19 cellular contexts compared by ENCODE assay signal in the genomic region with DNA sequence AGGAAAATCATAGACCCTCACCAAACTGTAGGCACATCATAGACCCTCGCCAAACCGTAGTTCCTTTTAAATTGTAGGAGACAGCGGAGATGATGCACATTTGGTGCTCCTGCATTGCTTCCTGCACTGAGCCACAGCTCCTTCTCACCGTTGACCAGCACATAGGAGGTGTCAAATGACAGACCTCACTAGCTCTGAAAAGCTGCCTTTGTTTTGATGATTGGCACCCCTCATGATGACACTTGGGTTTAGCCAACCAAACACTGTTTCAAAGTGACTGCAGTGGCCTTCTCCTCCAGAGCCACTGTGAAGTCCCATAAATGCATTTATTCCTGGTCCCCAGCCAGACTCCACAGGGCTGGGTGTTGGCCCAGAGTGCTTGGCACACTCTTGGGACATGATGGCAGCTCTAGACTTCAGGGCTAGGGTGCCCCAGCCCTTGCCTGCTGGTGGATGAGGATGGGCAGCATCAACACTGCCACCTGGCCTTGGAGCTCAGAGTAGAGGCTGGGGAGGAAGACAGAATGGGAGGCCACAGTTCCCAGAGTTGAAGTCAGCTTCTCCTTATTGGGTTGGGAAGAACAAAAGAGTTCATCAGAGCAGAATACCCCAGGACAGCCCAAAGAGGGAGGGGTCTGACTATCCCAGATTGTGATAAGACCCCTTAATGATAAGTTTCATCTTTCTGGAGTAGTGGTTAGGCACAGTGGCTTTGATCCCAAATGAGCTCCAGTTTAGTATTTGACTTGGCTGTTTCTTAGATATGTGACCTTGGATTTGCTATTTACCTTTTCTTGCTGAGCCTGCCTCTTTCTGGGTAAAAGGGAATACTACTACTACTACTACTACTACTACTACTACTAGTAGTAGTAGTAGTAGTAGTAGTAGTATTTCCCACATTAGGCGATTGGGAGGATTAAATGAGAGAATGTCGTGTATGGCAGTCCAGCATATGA.
DNase-seq lines count a peak whose midpoint lies in the region; ATAC-seq and TF ChIP-seq lines count a peak whose summit lies in the region.
"Had no signal": no experiment of that assay in that cellular context is flagged by ENCODE, and none has a peak within 500 bp of the region (broad histone marks: within the 10 kb centered on the region; RNA-seq: fewer than 3 reads in every experiment).

No MANE protein-coding gene starts in this region.

- H3K9me3 Mint-ChIP-seq in WTC11: peaks cover 6% of the 10 kb centered on the region; the same call in 1 of the 2 replicates
- peaks cover 0 to 2% (median 0%) of the 10 kb centered on the region in 11 donors for H3K9me3 Mint-ChIP-seq in naive thymus-derived CD4-positive, alpha-beta T cell
- H3K9me3 Mint-ChIP-seq: CD4-positive, alpha-beta memory T cell; T-helper 1 cell treated with Interleukin-12 subunit alpha and Interleukin-12 subunit beta and Interleukin-4 antibody, amounts not matched to agents 30 μg/mL and 1 μg/mL, for 36 hours had no signal

- no peaks in the 10 kb centered on the region for H3K4me1 ChIP-seq in naive thymus-derived CD4-positive, alpha-beta T cell (ENCODE audit: control insufficient read depth in 2 of 2, insufficient read depth in 2 of 2, low read length in 2 of 2)
- H3K4me1 ChIP-seq in aorta (ENCODE audit: control insufficient read depth in 1 of 2, insufficient read depth in 2 of 2, low read length in 2 of 2): no peaks in the 10 kb centered on the region
- H3K4me1 ChIP-seq: BLaER1, SJCRH30 had no signal

- CTCF ChIA-PET in WTC11 (lab: Charles Lee): no interaction called here
- CTCF ChIA-PET in naive thymus-derived CD4-positive, alpha-beta T cell (lab: Charles Lee): no interaction called here

- intact Hi-C loops in naive thymus-derived CD4-positive, alpha-beta T cell (cut with micrococcal nuclease): no loop called here
- intact Hi-C loops in aorta (cut with DNase I): no loop called here

- H3K27ac Mint-ChIP-seq in WTC11: no peak overlapping the region
- peak overlapping the region in 1 of 9 donors; percentile 39 for H3K27ac Mint-ChIP-seq in naive thymus-derived CD4-positive, alpha-beta T cell
- H3K27ac Mint-ChIP-seq: T-helper 1 cell treated with Interleukin-12 subunit alpha and Interleukin-12 subunit beta and Interleukin-4 antibody, amounts not matched to agents 30 μg/mL and 1 μg/mL, for 36 hours had no signal

- H3K27me3 Mint-ChIP-seq in WTC11 (ENCODE audit: low read depth): no peaks in the 10 kb centered on the region
- no peaks in the 10 kb centered on the region for H3K27me3 Mint-ChIP-seq in naive thymus-derived CD4-positive, alpha-beta T cell
- H3K27me3 Mint-ChIP-seq: CD4-positive, alpha-beta memory T cell had no signal

- H3K4me3 Mint-ChIP-seq in WTC11: no peak overlapping the region
- H3K4me3 Mint-ChIP-seq in naive thymus-derived CD4-positive, alpha-beta T cell: peak overlapping the region in 1 of 10 donors; percentile 40
- H3K4me3 Mint-ChIP-seq: CD4-positive, alpha-beta memory T cell; T-helper 1 cell treated with Interleukin-12 subunit alpha and Interleukin-12 subunit beta and Interleukin-4 antibody, amounts not matched to agents 30 μg/mL and 1 μg/mL, for 36 hours had no signal

- H3K27me3 ChIP-seq in naive thymus-derived CD4-positive, alpha-beta T cell (ENCODE audit: control insufficient read depth in 2 of 2, insufficient read depth in 2 of 2, low read length in 2 of 2): no peaks in the 10 kb centered on the region
- H3K27me3 ChIP-seq in aorta (ENCODE audit: control insufficient read depth in 1 of 2, insufficient read depth in 2 of 2, low read length in 1 of 2): no peaks in the 10 kb centered on the region
- H3K27me3 ChIP-seq: BLaER1, SJCRH30 had no signal

- H3K36me3 Mint-ChIP-seq in WTC11: no peaks in the 10 kb centered on the region
- no peaks in the 10 kb centered on the region for H3K36me3 Mint-ChIP-seq in naive thymus-derived CD4-positive, alpha-beta T cell
- H3K36me3 Mint-ChIP-seq: CD4-positive, alpha-beta memory T cell had no signal

- H3K4me1 Mint-ChIP-seq in WTC11: peaks cover 7% of the 10 kb centered on the region; the same call in 1 of the 2 replicates
- peaks cover 0 to 13% (median 0%) of the 10 kb centered on the region in 7 donors for H3K4me1 Mint-ChIP-seq in naive thymus-derived CD4-positive, alpha-beta T cell

- H3K27ac ChIP-seq in naive thymus-derived CD4-positive, alpha-beta T cell (ENCODE audit: low read depth, low read length): no peak overlapping the region
- no peak overlapping the region for H3K27ac ChIP-seq in aorta (ENCODE audit: low read depth in 1 of 2, low read length in 2 of 2)
- H3K27ac ChIP-seq: BLaER1, SJCRH30 had no signal

- H3K36me3 ChIP-seq in naive thymus-derived CD4-positive, alpha-beta T cell (ENCODE audit: control insufficient read depth in 2 of 3, insufficient read depth in 3 of 3, low read length in 3 of 3): no peaks in the 10 kb centered on the region
- no peaks in the 10 kb centered on the region for H3K36me3 ChIP-seq in aorta (ENCODE audit: control insufficient read depth in 1 of 2, insufficient read depth in 2 of 2, low read length in 1 of 2)
- H3K36me3 ChIP-seq: BLaER1, SJCRH30 had no signal

- no peaks in the 10 kb centered on the region for H3K9me3 ChIP-seq in naive thymus-derived CD4-positive, alpha-beta T cell (ENCODE audit: control insufficient read depth in 2 of 3, low read length in 3 of 3)
- H3K9me3 ChIP-seq in aorta (ENCODE audit: control insufficient read depth, low read length): no peaks in the 10 kb centered on the region
- H3K9me3 ChIP-seq: BLaER1, SJCRH30 had no signal

- no peak overlapping the region for H3K4me3 ChIP-seq in naive thymus-derived CD4-positive, alpha-beta T cell (ENCODE audit: low read length)
- no peak overlapping the region for H3K4me3 ChIP-seq in aorta (ENCODE audit: low read length in 2 of 2)
- H3K4me3 ChIP-seq: BLaER1, SJCRH30 had no signal

- POLR2A ChIA-PET in WTC11 (lab: Charles Lee): interaction anchor here (0.7 kb wide), 1 partner anchor 9 kb away, joined by 4 read pairs; no protein-coding TSS in a partner anchor
- POLR2A ChIA-PET in naive thymus-derived CD4-positive, alpha-beta T cell (lab: Charles Lee): no interaction called here

- WGBS in aorta, 2 donors: 78 to 81% methylated on average over 6 of the region's 6 CpGs

- ATAC-seq in WTC11: peak; percentile 58
- ATAC-seq in naive thymus-derived CD4-positive, alpha-beta T cell: peak; percentile 67
- peak; percentile 19 for ATAC-seq in aorta (ENCODE audit: low FRiP score)
- ATAC-seq: Panc1 had no signal

- DNase-seq in NCI-H748 (lab: John Stamatoyannopoulos, UW; ENCODE audit: unreplicated experiment) (peak; percentile 41), NCI-H748 treated with DMSO at 0.1 percent for 48 hours (lab: John Stamatoyannopoulos, UW) (no peak), WTC11 (ENCODE audit: low spot score) (no peak), aorta (no peak), OCI-M2 (lab: John Stamatoyannopoulos, UW; ENCODE audit: unreplicated experiment) (no peak)
- no peak for DNase-seq in naive thymus-derived CD4-positive, alpha-beta T cell
- no peak for DNase-seq in stimulated activated CD4-positive, alpha-beta T cell treated with anti-CD3 and anti-CD28 coated beads, Interleukin-2, amount 100 ng/mL, for 24 hours
- DNase-seq: CD4-positive, alpha-beta memory T cell; DMS153; GF-D8; GOT3; KBM-7; MV-4-11; NCI-H1417 treated with DMSO at 0.1 percent for 48 hours; NCI-H2081; SJCRH30 had no signal

- no peak for TF ChIP-seq CTCF in WTC11 (IDR thresholded peaks at IDR 0.05)

TF ChIP-seq in WTC11, 78 proteins besides CTCF, POLR2A, EP300 and RAD21 (continues in another document):
- TF ChIP-seq E2F4 (CRISPR knock-in tag; IDR thresholded peaks at IDR 0.05; ENCODE audit: borderline replicate concordance, low read depth) (no peak), KAT7 (CRISPR knock-in tag; IDR thresholded peaks at IDR 0.05; ENCODE audit: borderline replicate concordance) (no peak), ESRRA (CRISPR knock-in tag; IDR thresholded peaks at IDR 0.05; ENCODE audit: borderline replicate concordance) (no peak), JUN (CRISPR knock-in tag; IDR thresholded peaks at IDR 0.05) (no peak), ZNF423 (CRISPR knock-in tag; IDR thresholded peaks at IDR 0.05) (no peak), TCF7 (CRISPR knock-in tag; IDR thresholded peaks at IDR 0.05; ENCODE audit: low read depth) (no peak), GRHL2 (CRISPR knock-in tag; IDR thresholded peaks at IDR 0.05; ENCODE audit: insufficient replicate concordance, severe bottlenecking) (no peak)
- TF ChIP-seq, protein P1, sequence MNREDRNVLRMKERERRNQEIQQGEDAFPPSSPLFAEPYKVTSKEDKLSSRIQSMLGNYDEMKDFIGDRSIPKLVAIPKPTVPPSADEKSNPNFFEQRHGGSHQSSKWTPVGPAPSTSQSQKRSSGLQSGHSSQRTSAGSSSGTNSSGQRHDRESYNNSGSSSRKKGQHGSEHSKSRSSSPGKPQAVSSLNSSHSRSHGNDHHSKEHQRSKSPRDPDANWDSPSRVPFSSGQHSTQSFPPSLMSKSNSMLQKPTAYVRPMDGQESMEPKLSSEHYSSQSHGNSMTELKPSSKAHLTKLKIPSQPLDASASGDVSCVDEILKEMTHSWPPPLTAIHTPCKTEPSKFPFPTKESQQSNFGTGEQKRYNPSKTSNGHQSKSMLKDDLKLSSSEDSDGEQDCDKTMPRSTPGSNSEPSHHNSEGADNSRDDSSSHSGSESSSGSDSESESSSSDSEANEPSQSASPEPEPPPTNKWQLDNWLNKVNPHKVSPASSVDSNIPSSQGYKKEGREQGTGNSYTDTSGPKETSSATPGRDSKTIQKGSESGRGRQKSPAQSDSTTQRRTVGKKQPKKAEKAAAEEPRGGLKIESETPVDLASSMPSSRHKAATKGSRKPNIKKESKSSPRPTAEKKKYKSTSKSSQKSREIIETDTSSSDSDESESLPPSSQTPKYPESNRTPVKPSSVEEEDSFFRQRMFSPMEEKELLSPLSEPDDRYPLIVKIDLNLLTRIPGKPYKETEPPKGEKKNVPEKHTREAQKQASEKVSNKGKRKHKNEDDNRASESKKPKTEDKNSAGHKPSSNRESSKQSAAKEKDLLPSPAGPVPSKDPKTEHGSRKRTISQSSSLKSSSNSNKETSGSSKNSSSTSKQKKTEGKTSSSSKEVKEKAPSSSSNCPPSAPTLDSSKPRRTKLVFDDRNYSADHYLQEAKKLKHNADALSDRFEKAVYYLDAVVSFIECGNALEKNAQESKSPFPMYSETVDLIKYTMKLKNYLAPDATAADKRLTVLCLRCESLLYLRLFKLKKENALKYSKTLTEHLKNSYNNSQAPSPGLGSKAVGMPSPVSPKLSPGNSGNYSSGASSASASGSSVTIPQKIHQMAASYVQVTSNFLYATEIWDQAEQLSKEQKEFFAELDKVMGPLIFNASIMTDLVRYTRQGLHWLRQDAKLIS (CRISPR knock-in tag; IDR thresholded peaks at IDR 0.05; ENCODE audit: borderline replicate concordance): no peak
